In genomic region chr15:40931300-40932142, GRCh38 we compare ENCODE assay signal across 10 cellular contexts. TPM values are rescaled to one million over a fixed set of nuclear protein-coding genes. Genes with fewer than 3 reads are reported as not detected.
A peak's percentile ranks its signal among the peaks of the same experiment; 100 is the strongest.
DNase-seq lines count a peak whose midpoint lies in the region; ATAC-seq and TF ChIP-seq lines count a peak whose summit lies in the region.
"Had no signal": no experiment of that assay in that cellular context is flagged by ENCODE, and none has a peak within 500 bp of the region (broad histone marks: within the 10 kb centered on the region; RNA-seq: fewer than 3 reads in every experiment).

No MANE protein-coding gene starts in this region.

- peak overlapping the region; percentile 90 to 100 (median 99) for H3K4me2 ChIP-seq in BLaER1 treated with 17β-estradiol and CSF1 and Interleukin-3, amounts not matched to agents 10 nM and 100 nM
- H3K4me2 ChIP-seq in KMS-11, result peak overlapping the region; percentile 94; the same call in 1 of the 2 replicates

- no peak for ATAC-seq in HG03097 (IDR thresholded peaks at IDR 0.05; ENCODE audit: low FRiP score, unreplicated experiment)
- ATAC-seq: activated CD8-positive, alpha-beta T cell treated with anti-CD3 and anti-CD28 coated beads, Interleukin-2, amount 10 ng/mL, durations not matched to agents 7 days and 5 days had no signal

- no peak for TF ChIP-seq EP300 in esophagus muscularis mucosa (IDR thresholded peaks at IDR 0.05)

- intact Hi-C loops in esophagus muscularis mucosa (cut with DNase I), result no loop called here

- peak overlapping the region in 2 of 11 experiments; percentile 49 to 62; a peak in 2 of 22 replicates for H3K9ac ChIP-seq in BLaER1 treated with 17β-estradiol and CSF1 and Interleukin-3, amounts not matched to agents 10 nM and 100 nM
- no peak overlapping the region for H3K9ac ChIP-seq in KMS-11

- peaks cover 0 to 22% (median 0%) of the 10 kb centered on the region in 11 experiments; a peak in 3 of 22 replicates for H3K36me3 ChIP-seq in BLaER1 treated with 17β-estradiol and CSF1 and Interleukin-3, amounts not matched to agents 10 nM and 100 nM
- H3K36me3 ChIP-seq in KMS-11 (ENCODE audit: insufficient read depth) (no peaks in the 10 kb centered on the region), esophagus muscularis mucosa (peaks cover 0 to 18% (median 0%) of the 10 kb centered on the region in 4 donors), neuron (ENCODE audit: insufficient read depth, low read length) (no peaks in the 10 kb centered on the region)

- H3K27me3 ChIP-seq in BLaER1 treated with 17β-estradiol and CSF1 and Interleukin-3, amounts not matched to agents 10 nM and 100 nM, result peaks cover 63 to 73% (median 68%) of the 10 kb centered on the region in 11 experiments
- H3K27me3 ChIP-seq in KMS-11 (ENCODE audit: insufficient read depth, low read depth) (peaks cover 28% of the 10 kb centered on the region), esophagus muscularis mucosa (peaks cover 0 to 90% (median 50%) of the 10 kb centered on the region in 4 donors), neuron (ENCODE audit: insufficient read depth, low read length) (peaks cover 63% of the 10 kb centered on the region)

- H3K79me2 ChIP-seq in KMS-11 (ENCODE audit: insufficient read depth, low read depth), result no peaks in the 10 kb centered on the region

- H2AFZ ChIP-seq in KMS-11 (ENCODE audit: low read depth) (no peak overlapping the region), neuron (ENCODE audit: low read depth, low read length) (no peak overlapping the region)

- WGBS in esophagus muscularis mucosa, result 80% methylated on average over 15 of the region's 16 CpGs

- peaks cover 61 to 98% (median 80%) of the 10 kb centered on the region in 10 experiments for H3K4me1 ChIP-seq in BLaER1 treated with 17β-estradiol and CSF1 and Interleukin-3, amounts not matched to agents 10 nM and 100 nM
- H3K4me1 ChIP-seq in KMS-11 (ENCODE audit: low read depth, poor library complexity, severe bottlenecking) (peaks cover 25% of the 10 kb centered on the region), esophagus muscularis mucosa (peaks cover 58 to 64% (median 59%) of the 10 kb centered on the region in 4 donors), neuron (ENCODE audit: insufficient read depth, low read length) (peaks cover 50% of the 10 kb centered on the region)

- H3K4me3 ChIP-seq in BLaER1 treated with 17β-estradiol and CSF1 and Interleukin-3, amounts not matched to agents 10 nM and 100 nM, result peak overlapping the region in 5 of 10 experiments; percentile 53 to 74 (median 63); a peak in 12 of 20 replicates
- H3K4me3 ChIP-seq in KMS-11 (IDR thresholded peaks at IDR 0.05; ENCODE audit: insufficient read depth, low read depth, low read length) (no peak overlapping the region), esophagus muscularis mucosa (peak overlapping the region; percentile 57 to 58 (median 58)), neuron (ENCODE audit: low read length) (peak overlapping the region; percentile 34)

- H3K27ac ChIP-seq in BLaER1 treated with 17β-estradiol and CSF1 and Interleukin-3, amounts not matched to agents 10 nM and 100 nM, result no peak overlapping the region
- no peak overlapping the region for H3K27ac ChIP-seq in KMS-11
- peak overlapping the region in 3 of 4 donors; percentile 16 to 35 (median 28) for H3K27ac ChIP-seq in esophagus muscularis mucosa (replicated peaks in 1 of 4)

- peaks cover 0 to 81% (median 30%) of the 10 kb centered on the region in 11 experiments; a peak in 15 of 22 replicates for H4K20me1 ChIP-seq in BLaER1 treated with 17β-estradiol and CSF1 and Interleukin-3, amounts not matched to agents 10 nM and 100 nM
- no peaks in the 10 kb centered on the region for H4K20me1 ChIP-seq in KMS-11 (ENCODE audit: insufficient read depth)

- DNase-seq in esophagus muscularis mucosa (ENCODE audit: extremely low spot score), result no peak
- DNase-seq in NOMO-1 treated with DMSO at 0.1 percent for 48 hours (lab: John Stamatoyannopoulos, UW; ENCODE audit: unreplicated experiment), result no peak
- no peak for DNase-seq in HT-29 (ENCODE audit: low spot score)
- no peak for DNase-seq in NCI-H146 (lab: John Stamatoyannopoulos, UW)
- DNase-seq: activated CD8-positive, alpha-beta T cell treated with anti-CD3 and anti-CD28 coated beads, Interleukin-2, amount 10 ng/mL, durations not matched to agents 7 days and 5 days had no signal

- no peak for TF ChIP-seq POLR2A in esophagus muscularis mucosa (IDR thresholded peaks at IDR 0.05; ENCODE audit: low read depth)

- no peaks in the 10 kb centered on the region for H3K9me3 ChIP-seq in BLaER1 treated with 17β-estradiol and CSF1 and Interleukin-3, amounts not matched to agents 10 nM and 100 nM (replicated peaks in 1 of 11)
- no peaks in the 10 kb centered on the region for H3K9me3 ChIP-seq in esophagus muscularis mucosa
- no peaks in the 10 kb centered on the region for H3K9me3 ChIP-seq in neuron (ENCODE audit: low read length)

- no peak for TF ChIP-seq CTCF in KMS-11 (conservative IDR thresholded peaks at IDR 0.05; ENCODE audit: low read depth, low read length)
- TF ChIP-seq CTCF in esophagus muscularis mucosa (IDR thresholded peaks at IDR 0.05), result no peak

RNA-seq across cellular contexts. Expression of gene DLL4, which starts 2.4 kb away (rescaled TPM):
- total RNA-seq in esophagus muscularis mucosa, result 10 to 100 TPM in 1 of 4 donors, 1 to 10 TPM in 3; 1.7 to 12.6 (median 7.5) TPM
- total RNA-seq in HT-29 (2014; rRNA removed; shearing (Covaris generic)), result 3.8 and 4.4 TPM in 2 replicates
- total RNA-seq: activated CD8-positive, alpha-beta T cell treated with anti-CD3 and anti-CD28 coated beads, Interleukin-2, amount 10 ng/mL, durations not matched to agents 7 days and 5 days had no signal

RNA-seq across cellular contexts. Expression of gene CHAC1, which starts 21.8 kb away (rescaled TPM):
- 1 to 10 TPM in 3 of 4 donors, under 1 TPM in 1; 0.66 to 3.6 (median 1.3) TPM for total RNA-seq in esophagus muscularis mucosa
- 13.6 and 16.6 TPM in 2 replicates for total RNA-seq in HT-29 (2014; rRNA removed; shearing (Covaris generic))

RNA-seq across cellular contexts. Expression of gene VPS18, which starts 37.3 kb away (rescaled TPM):
- total RNA-seq in esophagus muscularis mucosa, result 10 to 100 TPM; 28.7 to 36.6 (median 32.2) TPM
- total RNA-seq in HT-29 (2014; rRNA removed; shearing (Covaris generic)), result 66.8 and 75.8 TPM in 2 replicates

RNA-seq across cellular contexts. Expression of gene RHOV, which starts 57.5 kb away (rescaled TPM):
- total RNA-seq in esophagus muscularis mucosa, result not detected
- 30.4 and 33.5 TPM in 2 replicates for total RNA-seq in HT-29 (2014; rRNA removed; shearing (Covaris generic))
- total RNA-seq: activated CD8-positive, alpha-beta T cell treated with anti-CD3 and anti-CD28 coated beads, Interleukin-2, amount 10 ng/mL, durations not matched to agents 7 days and 5 days; posterior vena cava had no signal

Comparison
In these comparisons a context has a peak if more than half of its experiments do, and no peak if none do; other contexts are left out.
1. H3K27ac ChIP-seq: peak in esophagus muscularis mucosa (3 of 4); none in BLaER1 treated with 17β-estradiol and CSF1 and Interleukin-3, amounts not matched to agents 10 nM and 100 nM (0 of 11) and KMS-11 (single experiment).